Comparison of ENCODE assay signal across 17 cellular contexts in the genomic region with DNA sequence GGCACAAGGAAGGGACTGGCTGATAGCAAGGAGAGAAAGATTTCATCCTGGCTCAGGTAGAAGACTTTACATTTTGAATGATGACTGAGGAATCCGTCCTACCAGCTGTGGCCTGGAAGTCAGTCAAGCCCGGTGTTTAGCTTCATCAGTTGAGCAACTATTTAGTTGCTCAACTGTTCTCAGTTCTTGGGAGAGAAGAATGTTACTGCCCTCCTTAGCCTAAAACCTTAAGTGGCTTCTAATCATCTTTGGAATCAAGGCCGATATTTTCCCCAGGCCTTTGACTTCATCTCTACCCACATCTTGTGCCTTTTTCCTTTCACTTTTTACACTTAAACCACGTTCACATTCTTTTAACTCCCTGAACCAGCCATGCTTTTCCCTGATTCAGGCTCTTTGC. TPM values are rescaled to one million over a fixed set of nuclear protein-coding genes. Genes with fewer than 3 reads are reported as not detected.
DNase-seq lines count a peak whose midpoint lies in the region; ATAC-seq, FAIRE-seq and TF ChIP-seq lines count a peak whose summit lies in the region.
"Had no signal": no experiment of that assay in that cellular context is flagged by ENCODE, and none has a peak within 500 bp of the region (broad histone marks: within the 10 kb centered on the region; RNA-seq: fewer than 3 reads in every experiment).

No MANE protein-coding gene starts in this region.

- no peak for TF ChIP-seq EP300 in H1 (IDR thresholded peaks at IDR 0.05; ENCODE audit: borderline replicate concordance in 1 of 2, low read depth in 2 of 2, low read length in 2 of 2)

- peaks cover 16% of the 10 kb centered on the region for H3K36me3 Mint-ChIP-seq in GM23338 (ENCODE audit: low read depth)

- H3K4me3 Mint-ChIP-seq in GM23338, result no peak overlapping the region
- H3K4me3 Mint-ChIP-seq: activated T-helper 1 cell treated with anti-CD3 and anti-CD28 coated beads, Interleukin-12 subunit alpha, Interleukin-12 subunit beta, Interleukin-2, Interleukin-4 antibody, amounts not matched to agents 30 ng/mL and 10 ng/mL and 1 ng/mL, durations not matched to agents 14 hours and 24 hours and 36 hours had no signal

- H2BK5ac ChIP-seq in H1 (ENCODE audit: low read depth, low read length), result no peak overlapping the region
- no peak overlapping the region for H2BK5ac ChIP-seq in trophoblast cell (ENCODE audit: low read depth, low read length, poor library complexity)

- H2BK20ac ChIP-seq in H1 (ENCODE audit: low read length), result no peak overlapping the region

- no peaks in the 10 kb centered on the region for H3F3A ChIP-seq in GM23338 (replicated peaks; ENCODE audit: low read depth)

- peaks cover 8% of the 10 kb centered on the region; the same call in 2 of the 3 replicates for H3K4me1 Mint-ChIP-seq in GM23338

- no peaks in the 10 kb centered on the region for H3K9me2 ChIP-seq in GM23338 (ENCODE audit: insufficient read depth)

- H2BK15ac ChIP-seq in H1 (ENCODE audit: low read length), result no peak overlapping the region

- no peaks in the 10 kb centered on the region for H3K79me2 ChIP-seq in GM23338 (replicated peaks; ENCODE audit: insufficient read depth)
- H3K79me2 ChIP-seq in H1 (ENCODE audit: control insufficient read depth in 1 of 2, insufficient read depth in 2 of 2, low read length in 2 of 2), result no peaks in the 10 kb centered on the region
- no peaks in the 10 kb centered on the region for H3K79me2 ChIP-seq in trophoblast cell (ENCODE audit: control insufficient read depth, insufficient read depth, low read length, poor library complexity)

- H3K27me3 Mint-ChIP-seq in GM23338 (ENCODE audit: insufficient read depth, low read depth, poor library complexity), result peaks cover 1% of the 10 kb centered on the region

- H3K4ac ChIP-seq in H1 (replicated peaks; ENCODE audit: insufficient read length, low read depth, low read length) (no peak overlapping the region), trophoblast cell (ENCODE audit: low read depth, low read length) (no peak overlapping the region)

- H3K14ac ChIP-seq in H1 (ENCODE audit: insufficient read length), result no peak overlapping the region
- H3K14ac ChIP-seq in trophoblast cell (ENCODE audit: low read length), result no peak overlapping the region

- no TSS peak for BruUV-seq in A673 (replicated peaks; lab: Mats Ljungman, UMichigan)

- no peak overlapping the region for H3K27ac ChIP-seq in GM23338 (ENCODE audit: low read depth)
- H3K27ac ChIP-seq in H1 (ENCODE audit: low read depth, low read length), result no peak overlapping the region
- peak overlapping the region; percentile 72 for H3K27ac ChIP-seq in trophoblast cell (ENCODE audit: low read depth, low read length)
- H3K27ac ChIP-seq in A673 (ENCODE audit: low read depth, low read length, poor library complexity, severe bottlenecking), result no peak overlapping the region
- H3K27ac ChIP-seq: body of pancreas had no signal

- peak; percentile 38; the same call in 2 of the 3 replicates for ATAC-seq in GM23338
- ATAC-seq: body of pancreas had no signal

- H2BK120ac ChIP-seq in H1 (replicated peaks; ENCODE audit: low read depth, low read length) (no peak overlapping the region), trophoblast cell (ENCODE audit: insufficient read depth, low read length, poor library complexity) (no peak overlapping the region)

- no peaks in the 10 kb centered on the region for H3K27me3 ChIP-seq in GM23338 (ENCODE audit: insufficient read depth)
- H3K27me3 ChIP-seq in H1 (replicated peaks in 1 of 4; ENCODE audit: control insufficient read depth in 3 of 4, extremely low read depth in 1 of 4, insufficient read depth in 3 of 4, low read length in 3 of 4), result no peaks in the 10 kb centered on the region
- H3K27me3 ChIP-seq in trophoblast cell (ENCODE audit: insufficient read depth, low read length), result no peaks in the 10 kb centered on the region
- H3K27me3 ChIP-seq in A673 (replicated peaks; ENCODE audit: insufficient read depth, low read depth, low read length, poor library complexity), result no peaks in the 10 kb centered on the region
- H3K27me3 ChIP-seq: body of pancreas had no signal

- POLR2A ChIA-PET in H1 (lab: Charles Lee; ENCODE audit: partially characterized antibody) (interaction anchor here (0.8 to 0.9 kb wide), 2 partner anchors 12 to 29 kb away, joined by 3 to 4 read pairs; no protein-coding TSS in a partner anchor), A673 (lab: Charles Lee; ENCODE audit: low non-redundant PET) (no interaction called here)

- intact Hi-C loops in A673 (cut with micrococcal nuclease; ENCODE audit: unreplicated experiment), result no loop called here

- H2BK12ac ChIP-seq in H1 (ENCODE audit: low read depth, low read length) (no peak overlapping the region), trophoblast cell (ENCODE audit: low read length) (no peak overlapping the region)

- H4K12ac ChIP-seq in trophoblast cell (ENCODE audit: low read depth, low read length), result no peak overlapping the region

- H3K4me3 ChIP-seq in GM23338, result no peak overlapping the region
- H3K4me3 ChIP-seq in H1 (ENCODE audit: extremely low read depth in 1 of 4, insufficient read depth in 2 of 4, low read depth in 3 of 4, low read length in 4 of 4), result no peak overlapping the region
- no peak overlapping the region for H3K4me3 ChIP-seq in trophoblast cell (ENCODE audit: low read depth, low read length)
- H3K4me3 ChIP-seq in A673 (ENCODE audit: low read depth, low read length, poor library complexity, severe bottlenecking), result no peak overlapping the region
- H3K4me3 ChIP-seq: body of pancreas had no signal

- DNase-seq in GM23338 (ENCODE audit: low spot score), result peak; percentile 25
- DNase-seq in NOMO-1 treated with dmso at 0.1 percent for 144 hours (lab: John Stamatoyannopoulos, UW; ENCODE audit: unreplicated experiment), result peak; percentile 12
- DNase-seq in H1 (ENCODE audit: low read depth in 1 of 2, low spot score in 2 of 2), result no peak
- peak; percentile 86 to 97 for DNase-seq in trophoblast cell
- DNase-seq in NCI-H345 treated with DMSO at 0.1 percent for 48 hours (lab: John Stamatoyannopoulos, UW; ENCODE audit: unreplicated experiment), result no peak
- DNase-seq in cortex of kidney (lab: John Stamatoyannopoulos, UW), result no peak
- DNase-seq in A673 (ENCODE audit: low spot score), result no peak
- DNase-seq: activated CD4-positive, alpha-beta T cell treated with anti-CD3 and anti-CD28 coated beads for 4 hours; body of pancreas; COR-L47; hypothalamus; NCI-H2081; small intestine; substantia nigra; T-helper 1 cell had no signal

- no peaks in the 10 kb centered on the region for H3K79me1 ChIP-seq in H1 (ENCODE audit: low read depth, low read length)
- peaks cover 1% of the 10 kb centered on the region for H3K79me1 ChIP-seq in trophoblast cell (ENCODE audit: low read length)

- no peak overlapping the region for H2AK5ac ChIP-seq in H1 (ENCODE audit: low read depth, low read length)
- H2AK5ac ChIP-seq in trophoblast cell (ENCODE audit: low read length), result no peak overlapping the region

- H3K18ac ChIP-seq in H1 (ENCODE audit: extremely low read depth, low read length) (no peak overlapping the region), trophoblast cell (ENCODE audit: low read length) (no peak overlapping the region)

- no peak for TF ChIP-seq POLR2A in H1 (IDR thresholded peaks at IDR 0.05; ENCODE audit: control extremely low read depth in 1 of 2, low read depth in 2 of 2, low read length in 2 of 2)

- no peak overlapping the region for H3K23ac ChIP-seq in H1 (ENCODE audit: insufficient read length)
- no peak overlapping the region for H3K23ac ChIP-seq in trophoblast cell (ENCODE audit: low read length)

- H4K8ac ChIP-seq in H1 (ENCODE audit: extremely low read depth, insufficient read depth, low read length) (no peak overlapping the region), trophoblast cell (ENCODE audit: low read depth, low read length) (no peak overlapping the region)

- FAIRE-seq in H1 (lab: Jason Lieb, UNC), result no peak
- FAIRE-seq: endometrium, small intestine had no signal

- peak in 1 of 2 experiments; percentile 2; a peak in 1 of 4 replicates for TF ChIP-seq CTCF in GM23338 (conservative IDR thresholded peaks at IDR 0.05; ENCODE audit: low read depth in 2 of 2)
- no peak for TF ChIP-seq CTCF in H1 (IDR thresholded peaks at IDR 0.05; ENCODE audit: control extremely low read depth in 1 of 3, insufficient read depth in 1 of 3, low read depth in 1 of 3, low read length in 3 of 3)
- TF ChIP-seq CTCF in A673 (conservative IDR thresholded peaks at IDR 0.05; ENCODE audit: low read depth, low read length), result no peak

- WGBS in H1 (ENCODE audit: extremely low coverage in 1 of 2, insufficient coverage in 1 of 2, insufficient read length in 1 of 2, insufficient replicate concordance in 2 of 2, low coverage in 1 of 2, low lambda C conversion rate in 2 of 2, missing lambda C conversion rate in 1 of 2), 2 experiments, result 79% methylated on average over 4 of the region's 4 CpGs; no CpG with 5 or more reads in 1 of the 2 experiments
- WGBS in trophoblast cell (ENCODE audit: extremely low coverage, insufficient coverage, insufficient read length), result no CpG with 5 or more reads among the region's 4 CpGs

- H2AFZ ChIP-seq in GM23338 (peak overlapping the region; percentile 87; the same call in 1 of the 2 replicates), H1 (ENCODE audit: low read length) (peak overlapping the region; percentile 96), trophoblast cell (ENCODE audit: insufficient read depth, low read length, poor library complexity) (no peak overlapping the region)

- CTCF ChIA-PET in H1 (lab: Charles Lee; ENCODE audit: partially characterized antibody) (interaction anchor here (0.6 to 0.8 kb wide), 2 partner anchors 31 to 621 kb away, joined by 3 read pairs; no protein-coding TSS in a partner anchor), A673 (lab: Charles Lee) (no interaction called here)

- no peak overlapping the region for H4K5ac ChIP-seq in H1 (ENCODE audit: insufficient read length, low read depth, low read length)

- no peak overlapping the region for H3K56ac ChIP-seq in H1 (replicated peaks; ENCODE audit: insufficient read length, low read depth, low read length)

- H3K23me2 ChIP-seq in H1 (ENCODE audit: low read depth, low read length), result peaks cover 2% of the 10 kb centered on the region; the same call in 1 of the 2 replicates

- H3K27ac Mint-ChIP-seq in GM23338, result no peak overlapping the region
- H3K27ac Mint-ChIP-seq: activated T-helper 1 cell treated with anti-CD3 and anti-CD28 coated beads, Interleukin-12 subunit alpha, Interleukin-12 subunit beta, Interleukin-2, Interleukin-4 antibody, amounts not matched to agents 30 ng/mL and 10 ng/mL and 1 ng/mL, durations not matched to agents 14 hours and 24 hours and 36 hours had no signal

- H4K91ac ChIP-seq in H1 (replicated peaks; ENCODE audit: insufficient read length, low read length) (no peak overlapping the region), trophoblast cell (ENCODE audit: low read depth, low read length) (no peak overlapping the region)

- H3K4me2 ChIP-seq in GM23338 (no peak overlapping the region), H1 (ENCODE audit: insufficient read depth in 1 of 2, low read depth in 2 of 2, low read length in 2 of 2) (no peak overlapping the region), trophoblast cell (ENCODE audit: low read length) (no peak overlapping the region)

- peaks cover 7% of the 10 kb centered on the region for H3K4me1 ChIP-seq in GM23338 (ENCODE audit: insufficient read depth)
- peaks cover 0 to 6% (median 1%) of the 10 kb centered on the region in 4 experiments; a peak in 2 of 7 replicates for H3K4me1 ChIP-seq in H1 (replicated peaks in 1 of 4; ENCODE audit: control insufficient read depth in 3 of 4, insufficient read depth in 4 of 4, low read length in 3 of 4)
- peaks cover 2 to 9% of the 10 kb centered on the region in 2 experiments for H3K4me1 ChIP-seq in trophoblast cell (ENCODE audit: control insufficient read depth in 1 of 2, insufficient read depth in 2 of 2, low read length in 2 of 2)
- peaks cover 20% of the 10 kb centered on the region for H3K4me1 ChIP-seq in A673 (ENCODE audit: insufficient read depth, low read length, poor library complexity, severe bottlenecking)
- H3K4me1 ChIP-seq: body of pancreas had no signal

- H4K20me1 ChIP-seq in GM23338 (replicated peaks; ENCODE audit: insufficient read depth) (no peaks in the 10 kb centered on the region), H1 (replicated peaks in 1 of 2; ENCODE audit: control insufficient read depth in 1 of 2, insufficient read depth in 2 of 2, low read length in 2 of 2) (no peaks in the 10 kb centered on the region)

- no peak for TF ChIP-seq RAD21 in H1 (IDR thresholded peaks at IDR 0.05 in 1 of 2, conservative IDR thresholded peaks at IDR 0.05 in 1 of 2; ENCODE audit: low read depth in 2 of 2, low read length in 2 of 2)

- H3K9me3 ChIP-seq in H1 (ENCODE audit: insufficient read depth in 2 of 2, low read depth in 1 of 2, low read length in 1 of 2) (peaks cover 11 to 12% of the 10 kb centered on the region in 2 experiments; a peak in 3 of 4 replicates), trophoblast cell (ENCODE audit: insufficient read depth, low read depth, low read length) (peaks cover 4% of the 10 kb centered on the region), A673 (ENCODE audit: low read depth, low read length, poor library complexity, severe bottlenecking) (no peaks in the 10 kb centered on the region)
- H3K9me3 ChIP-seq: body of pancreas had no signal

- no peak overlapping the region for H3K9ac ChIP-seq in H1 (replicated peaks in 1 of 4; ENCODE audit: extremely low read depth in 1 of 4, low read depth in 3 of 4, low read length in 3 of 4)
- no peak overlapping the region for H3K9ac ChIP-seq in trophoblast cell (ENCODE audit: low read length)

- H3K9me3 Mint-ChIP-seq in GM23338, result peaks cover 26% of the 10 kb centered on the region
- H3K9me3 Mint-ChIP-seq: activated T-helper 1 cell treated with anti-CD3 and anti-CD28 coated beads, Interleukin-12 subunit alpha, Interleukin-12 subunit beta, Interleukin-2, Interleukin-4 antibody, amounts not matched to agents 30 ng/mL and 10 ng/mL and 1 ng/mL, durations not matched to agents 14 hours and 24 hours and 36 hours had no signal

- 0 out of 2 replicates have a peak, but pooled peaks cover 4% of the 10 kb centered on the region for H3K36me3 ChIP-seq in GM23338 (ENCODE audit: insufficient read depth)
- no peaks in the 10 kb centered on the region; a peak in 1 of 8 replicates for H3K36me3 ChIP-seq in H1 (ENCODE audit: control insufficient read depth in 2 of 4, insufficient read depth in 4 of 4, low read length in 3 of 4)
- peaks cover 0 to 2% of the 10 kb centered on the region in 2 experiments for H3K36me3 ChIP-seq in trophoblast cell (ENCODE audit: control insufficient read depth in 1 of 2, insufficient read depth in 2 of 2, low read length in 2 of 2)
- H3K36me3 ChIP-seq in A673 (ENCODE audit: insufficient read depth, low read length, poor library complexity, severe bottlenecking), result no peaks in the 10 kb centered on the region

RNA-seq across cellular contexts. Expression of a gene that starts 17.3 kb away (rescaled TPM):
- total RNA-seq in GM23338 (2014; rRNA removed; shearing (Covaris generic)), result 34.1 and 43.3 TPM in 2 replicates
- polyA plus RNA-seq in GM23338 (2016; fragmentation: Nextera tagmentation; extraction: Ambion mirVana), result 9.8 and 15.4 TPM in 2 replicates
- total RNA-seq in H1 (2021; fragmentation: NEBNext Ultra II Directional; extraction: Animal tissue kit (Norgen Biotek cat#: 25700)), result 22.1 and 23.9 TPM in 2 replicates
- polyA plus RNA-seq in H1 (2011; rRNA removed), result 10.9 and 13.9 TPM in 2 replicates
- 21.1 TPM for polyA plus RNA-seq in H1 (2011; cell fraction: cytosol; rRNA removed)
- 47.0 TPM for polyA plus RNA-seq in H1 (2011; cell fraction: nucleus; rRNA removed)
- 11.1 to 21.1 TPM (median 14.1 TPM) in 4 replicates for polyA plus RNA-seq in H1 (2012, experiment 1 of 2)
- 0.81 TPM for polyA plus RNA-seq in H1 (2012, experiment 2 of 2)
- polyA plus RNA-seq in H1 (2013, experiment 1 of 2), result 14.9 TPM
- polyA plus RNA-seq in H1 (2013, experiment 2 of 2), result 13.5 TPM
- polyA minus RNA-seq in H1 (2011; rRNA and poly(A)+ RNA removed), result 23.4 and 25.7 TPM in 2 replicates
- polyA minus RNA-seq in H1 (2011; cell fraction: cytosol; rRNA and poly(A)+ RNA removed), result 15.2 TPM
- polyA minus RNA-seq in H1 (2011; cell fraction: nucleus; rRNA and poly(A)+ RNA removed), result 39.4 TPM
- polyA plus RNA-seq in trophoblast cell (2013), result 18.2 and 18.5 TPM in 2 replicates
- 39.6 and 44.6 TPM in 2 replicates for total RNA-seq in A673 (2021)

Comparison
In these comparisons a context has a peak if more than half of its experiments do, and no peak if none do; other contexts are left out.
1. DNase-seq: peak in GM23338 (single experiment), NOMO-1 treated with dmso at 0.1 percent for 144 hours (single experiment) and trophoblast cell (2 of 2); none in H1 (0 of 2), NCI-H345 treated with DMSO at 0.1 percent for 48 hours (single experiment), cortex of kidney (single experiment) and A673 (single experiment).